21 cellular contexts compared by ENCODE assay signal in the genomic region with DNA sequence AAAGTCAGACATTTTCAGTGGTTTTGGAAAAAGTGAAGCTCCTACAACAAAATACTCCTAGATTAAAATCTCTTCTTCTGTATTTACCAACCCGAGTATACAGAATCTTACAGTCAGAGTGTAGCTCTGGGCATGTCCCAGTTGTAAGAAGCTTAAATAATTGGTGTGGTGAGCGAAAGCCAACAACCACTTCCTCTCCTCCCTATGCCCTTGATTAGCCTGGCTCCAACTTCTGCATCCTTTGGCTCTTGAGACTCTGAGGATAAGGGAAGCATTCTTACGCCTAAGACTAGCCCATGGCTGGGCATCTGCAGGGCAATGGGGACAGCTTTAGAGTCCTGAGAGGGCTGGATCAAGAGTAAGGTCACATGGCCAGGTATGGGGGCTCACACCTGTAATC. TPM values are rescaled to one million over a fixed set of nuclear protein-coding genes. Genes with fewer than 3 reads are reported as not detected.
DNase-seq lines count a peak whose midpoint lies in the region; ATAC-seq and TF ChIP-seq lines count a peak whose summit lies in the region.
"Had no signal": no experiment of that assay in that cellular context is flagged by ENCODE, and none has a peak within 500 bp of the region (broad histone marks: within the 10 kb centered on the region; RNA-seq: fewer than 3 reads in every experiment).

No MANE protein-coding gene starts in this region.

- H3K27me3 ChIP-seq in right atrium auricular region (no peaks in the 10 kb centered on the region), A673 (replicated peaks; ENCODE audit: insufficient read depth, low read depth, low read length, poor library complexity) (no peaks in the 10 kb centered on the region)
- H3K27me3 ChIP-seq: dorsolateral prefrontal cortex had no signal

- H3K4me3 Mint-ChIP-seq in activated T-helper 1 cell treated with anti-CD3 and anti-CD28 coated beads, Interleukin-12 subunit alpha, Interleukin-12 subunit beta, Interleukin-2, Interleukin-4 antibody, amounts not matched to agents 30 ng/mL and 10 ng/mL and 1 ng/mL, durations not matched to agents 14 hours and 24 hours and 36 hours = peak overlapping the region; percentile 45
- H3K4me3 Mint-ChIP-seq: brain, H9, mesothelial cell of epicardium had no signal

- H3K9me3 Mint-ChIP-seq in activated T-helper 1 cell treated with anti-CD3 and anti-CD28 coated beads, Interleukin-12 subunit alpha, Interleukin-12 subunit beta, Interleukin-2, Interleukin-4 antibody, amounts not matched to agents 30 ng/mL and 10 ng/mL and 1 ng/mL, durations not matched to agents 14 hours and 24 hours and 36 hours = peaks cover 3% of the 10 kb centered on the region
- H3K9me3 Mint-ChIP-seq: brain, H9, mesothelial cell of epicardium had no signal

- H3K36me3 ChIP-seq in right atrium auricular region (peaks cover 48% of the 10 kb centered on the region), A673 (ENCODE audit: insufficient read depth, low read length, poor library complexity, severe bottlenecking) (no peaks in the 10 kb centered on the region)

- H3K4me1 ChIP-seq in right atrium auricular region (no peaks in the 10 kb centered on the region), A673 (ENCODE audit: insufficient read depth, low read length, poor library complexity, severe bottlenecking) (no peaks in the 10 kb centered on the region)

- peaks cover 38% of the 10 kb centered on the region for H3K36me3 Mint-ChIP-seq in activated T-helper 1 cell treated with anti-CD3 and anti-CD28 coated beads, Interleukin-12 subunit alpha, Interleukin-12 subunit beta, Interleukin-2, Interleukin-4 antibody, amounts not matched to agents 30 ng/mL and 10 ng/mL and 1 ng/mL, durations not matched to agents 14 hours and 24 hours and 36 hours (ENCODE audit: low read depth)

- no TSS peak for BruUV-seq in A673 (replicated peaks; lab: Mats Ljungman, UMichigan)

- H3K4me3 ChIP-seq in right atrium auricular region (no peak overlapping the region), A673 (ENCODE audit: low read depth, low read length, poor library complexity, severe bottlenecking) (no peak overlapping the region)
- H3K4me3 ChIP-seq: dorsolateral prefrontal cortex had no signal

- H3K27ac ChIP-seq in right atrium auricular region (no peak overlapping the region), A673 (ENCODE audit: low read depth, low read length, poor library complexity, severe bottlenecking) (no peak overlapping the region)
- H3K27ac ChIP-seq: dorsolateral prefrontal cortex had no signal

- H3K4me1 Mint-ChIP-seq in activated T-helper 1 cell treated with anti-CD3 and anti-CD28 coated beads, Interleukin-12 subunit alpha, Interleukin-12 subunit beta, Interleukin-2, Interleukin-4 antibody, amounts not matched to agents 30 ng/mL and 10 ng/mL and 1 ng/mL, durations not matched to agents 14 hours and 24 hours and 36 hours (ENCODE audit: low read depth) = peaks cover 83% of the 10 kb centered on the region
- H3K4me1 Mint-ChIP-seq: mesothelial cell of epicardium had no signal

- ATAC-seq in Right ventricle myocardium superior (ENCODE audit: poor library complexity) (peak; percentile 38), omental fat pad (ENCODE audit: low FRiP score) (no peak), HG03108 (IDR thresholded peaks at IDR 0.05; ENCODE audit: unreplicated experiment) (no peak), GM21526 (IDR thresholded peaks at IDR 0.05; ENCODE audit: low FRiP score, unreplicated experiment) (no peak)
- ATAC-seq: esophagus mucosa had no signal

- H3K9me3 ChIP-seq in right atrium auricular region = no peaks in the 10 kb centered on the region
- no peaks in the 10 kb centered on the region for H3K9me3 ChIP-seq in A673 (ENCODE audit: low read depth, low read length, poor library complexity, severe bottlenecking)

- POLR2A ChIA-PET in A673 (lab: Charles Lee; ENCODE audit: low non-redundant PET) = no interaction called here

- H3K27ac Mint-ChIP-seq in activated T-helper 1 cell treated with anti-CD3 and anti-CD28 coated beads, Interleukin-12 subunit alpha, Interleukin-12 subunit beta, Interleukin-2, Interleukin-4 antibody, amounts not matched to agents 30 ng/mL and 10 ng/mL and 1 ng/mL, durations not matched to agents 14 hours and 24 hours and 36 hours = peak overlapping the region; percentile 77
- H3K27ac Mint-ChIP-seq: brain, H9, mesothelial cell of epicardium had no signal

- CTCF ChIA-PET in A673 (lab: Charles Lee) = no interaction called here

- intact Hi-C loops in Right ventricle myocardium superior (cut with DNase I) = no loop called here
- intact Hi-C loops in activated T-helper 1 cell treated with anti-CD3 and anti-CD28 coated beads, Interleukin-12 subunit alpha, Interleukin-12 subunit beta, Interleukin-2, Interleukin-4 antibody, amounts not matched to agents 30 ng/mL and 10 ng/mL and 1 ng/mL, durations not matched to agents 14 hours and 24 hours and 36 hours (cut with micrococcal nuclease) = loop anchor here (10.0 kb wide), 1 partner anchor 830 kb away; a partner anchor contains a TSS
- intact Hi-C loops in A673 (cut with micrococcal nuclease; ENCODE audit: unreplicated experiment) = no loop called here

- no peak for DNase-seq in Right ventricle myocardium superior
- DNase-seq in right atrium auricular region (ENCODE audit: low spot score) = no peak
- DNase-seq in NOMO-1 treated with DMSO at 0.1 percent for 48 hours (lab: John Stamatoyannopoulos, UW; ENCODE audit: unreplicated experiment) = peak; percentile 92
- DNase-seq in activated T-helper 1 cell treated with anti-CD3 and anti-CD28 coated beads, Interleukin-12 subunit alpha, Interleukin-12 subunit beta, Interleukin-2, Interleukin-4 antibody, amounts not matched to agents 30 ng/mL and 10 ng/mL and 1 ng/mL, durations not matched to agents 14 hours and 24 hours and 36 hours (ENCODE audit: low spot score) = no peak
- DNase-seq in omental fat pad (ENCODE audit: low spot score) = no peak
- DNase-seq in A673 (ENCODE audit: low spot score) = no peak
- DNase-seq: activated CD4-positive, alpha-beta T cell treated with anti-CD3 and anti-CD28 coated beads for 48 hours; activated gamma-delta T cell; dorsolateral prefrontal cortex; H9; head of caudate nucleus; IMR-90; NCI-H1436; NCI-H345; nucleus accumbens; stimulated activated CD4-positive, alpha-beta T cell treated with anti-CD3 and anti-CD28 coated beads, Interleukin-4, amount 100 ng/mL, for 24 hours had no signal

- H3K27me3 Mint-ChIP-seq in activated T-helper 1 cell treated with anti-CD3 and anti-CD28 coated beads, Interleukin-12 subunit alpha, Interleukin-12 subunit beta, Interleukin-2, Interleukin-4 antibody, amounts not matched to agents 30 ng/mL and 10 ng/mL and 1 ng/mL, durations not matched to agents 14 hours and 24 hours and 36 hours (ENCODE audit: insufficient read depth) = no peaks in the 10 kb centered on the region
- H3K27me3 Mint-ChIP-seq: brain had no signal

- TF ChIP-seq CTCF in right atrium auricular region (IDR thresholded peaks at IDR 0.05) (no peak), omental fat pad (IDR thresholded peaks at IDR 0.05) (no peak), A673 (conservative IDR thresholded peaks at IDR 0.05; ENCODE audit: low read depth, low read length) (no peak)

RNA-seq across cellular contexts. Expression of a gene that starts 25.5 kb away (rescaled TPM):
- total RNA-seq in Right ventricle myocardium superior (9.8 TPM), right atrium auricular region (1 to 10 TPM; 6.2 to 6.8 TPM), omental fat pad (10 to 100 TPM in 2 of 4 donors, 1 to 10 TPM in 2; 9.1 to 14.0 (median 10.5) TPM), A673 (2021) (15.8 and 16.7 TPM in 2 replicates)
- 44.9 and 46.2 TPM in 2 replicates for total RNA-seq in activated T-helper 1 cell treated with anti-CD3 and anti-CD28 coated beads, Interleukin-12 subunit alpha, Interleukin-12 subunit beta, Interleukin-2, Interleukin-4 antibody, amounts not matched to agents 30 ng/mL and 10 ng/mL and 1 ng/mL, durations not matched to agents 14 hours and 24 hours and 36 hours

RNA-seq across cellular contexts. Expression of a gene that starts 56.2 kb away (rescaled TPM):
- total RNA-seq in Right ventricle myocardium superior (15.3 TPM), right atrium auricular region (10 to 100 TPM; 11.1 to 14.8 TPM), omental fat pad (10 to 100 TPM; 21.5 to 39.9 (median 30.3) TPM), A673 (2021) (1.4 and 3.0 TPM in 2 replicates)
- 24.8 and 28.0 TPM in 2 replicates for total RNA-seq in activated T-helper 1 cell treated with anti-CD3 and anti-CD28 coated beads, Interleukin-12 subunit alpha, Interleukin-12 subunit beta, Interleukin-2, Interleukin-4 antibody, amounts not matched to agents 30 ng/mL and 10 ng/mL and 1 ng/mL, durations not matched to agents 14 hours and 24 hours and 36 hours

RNA-seq across cellular contexts. Expression of a gene that starts 58.9 kb away (rescaled TPM):
- total RNA-seq in Right ventricle myocardium superior (15.7 TPM), right atrium auricular region (10 to 100 TPM; 16.7 to 17.4 TPM), omental fat pad (10 to 100 TPM in 1 of 4 donors, 1 to 10 TPM in 3; 6.5 to 15.3 (median 8.7) TPM), A673 (2021) (1.4 and 2.1 TPM in 2 replicates)
- total RNA-seq in activated T-helper 1 cell treated with anti-CD3 and anti-CD28 coated beads, Interleukin-12 subunit alpha, Interleukin-12 subunit beta, Interleukin-2, Interleukin-4 antibody, amounts not matched to agents 30 ng/mL and 10 ng/mL and 1 ng/mL, durations not matched to agents 14 hours and 24 hours and 36 hours = 28.4 and 31.0 TPM in 2 replicates
